In the genomic region with DNA sequence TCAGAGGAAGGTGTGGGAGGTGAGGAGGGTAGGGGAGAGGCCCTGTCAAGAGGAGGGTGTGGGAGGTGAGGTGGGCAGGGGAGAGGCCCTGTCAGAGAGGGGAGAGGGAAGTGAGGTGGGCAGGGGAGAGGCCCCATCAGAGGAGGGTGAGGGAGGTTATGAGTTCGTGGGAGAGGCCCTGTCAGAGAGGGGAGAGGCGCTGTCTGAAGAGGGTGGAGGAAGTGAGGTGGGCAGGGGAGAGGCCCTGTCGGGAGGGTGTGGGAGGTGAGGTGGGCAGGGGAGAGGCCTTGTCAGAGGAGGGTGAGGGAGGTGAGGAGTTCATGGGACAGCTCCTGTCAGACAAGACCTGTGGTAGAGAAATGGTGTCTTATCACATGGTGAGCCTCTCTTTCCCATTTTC, we compare ENCODE assay signal across 19 cellular contexts.
DNase-seq lines count a peak whose midpoint lies in the region; ATAC-seq, FAIRE-seq and TF ChIP-seq lines count a peak whose summit lies in the region.
"Had no signal": no experiment of that assay in that cellular context is flagged by ENCODE, and none has a peak within 500 bp of the region (broad histone marks: within the 10 kb centered on the region; RNA-seq: fewer than 3 reads in every experiment).

No MANE protein-coding gene starts in this region.

- DNase-seq in activated T-cell treated with anti-CD3 and anti-CD28 coated beads, Interleukin-2, amount 50 U/mL, for 24 hours, result peak; percentile 29
- no peak for DNase-seq in activated T-cell treated with anti-CD3 and anti-CD28 coated beads for 4 hours
- DNase-seq in GM12892 (ENCODE audit: insufficient read length), result peak; percentile 16
- no peak for DNase-seq in naive B cell
- DNase-seq in ACHN, result no peak
- DNase-seq in RKO (ENCODE audit: low spot score), result no peak
- DNase-seq: activated CD8-positive, alpha-beta memory T cell treated with anti-CD3 and anti-CD28 coated beads, Interleukin-2, amount 10 ng/mL, durations not matched to agents 7 days and 5 days; dorsolateral prefrontal cortex; esophagus squamous epithelium; glutamatergic neuron; HFFc6; NK-92 treated with Interleukin-12 subunit alpha and Interleukin-12 subunit beta, amount 100 ng/mL, for 24 hours; substantia nigra had no signal

- peaks cover 40% of the 10 kb centered on the region for H3K4me1 Mint-ChIP-seq in activated T-cell treated with anti-CD3 and anti-CD28 coated beads, Interleukin-2, amount 50 U/mL, for 24 hours (ENCODE audit: low read depth)
- peaks cover 26% of the 10 kb centered on the region for H3K4me1 Mint-ChIP-seq in brain
- H3K4me1 Mint-ChIP-seq in naive B cell, result peaks cover 37 to 45% (median 41%) of the 10 kb centered on the region in 3 donors

- no peak for TF ChIP-seq POLR2A in GM12892 (IDR thresholded peaks at IDR 0.05; ENCODE audit: low read depth, low read length)

- no peaks in the 10 kb centered on the region for H3K27me3 Mint-ChIP-seq in activated T-cell treated with anti-CD3 and anti-CD28 coated beads, Interleukin-2, amount 50 U/mL, for 24 hours
- H3K27me3 Mint-ChIP-seq in brain, result no peaks in the 10 kb centered on the region
- no peaks in the 10 kb centered on the region for H3K27me3 Mint-ChIP-seq in naive B cell
- H3K27me3 Mint-ChIP-seq: activated CD8-positive, alpha-beta memory T cell treated with anti-CD3 and anti-CD28 coated beads, Interleukin-2, amount 10 ng/mL, durations not matched to agents 7 days and 5 days; activated naive CD8-positive, alpha-beta T cell; T-cell had no signal

- peaks cover 12% of the 10 kb centered on the region for H3K9me3 Mint-ChIP-seq in activated T-cell treated with anti-CD3 and anti-CD28 coated beads, Interleukin-2, amount 50 U/mL, for 24 hours
- peaks cover 0 to 4% (median 0%) of the 10 kb centered on the region in 5 experiments for H3K9me3 Mint-ChIP-seq in brain
- peaks cover 0 to 4% (median 0%) of the 10 kb centered on the region in 7 donors for H3K9me3 Mint-ChIP-seq in naive B cell
- H3K9me3 Mint-ChIP-seq: HFFc6 had no signal

- no peak overlapping the region for H3K27ac Mint-ChIP-seq in activated T-cell treated with anti-CD3 and anti-CD28 coated beads, Interleukin-2, amount 50 U/mL, for 24 hours
- H3K27ac Mint-ChIP-seq in brain, result peak overlapping the region; percentile 36 to 82 (median 64)
- H3K27ac Mint-ChIP-seq in naive B cell, result peak overlapping the region; percentile 62 to 96 (median 86)
- H3K27ac Mint-ChIP-seq: activated CD8-positive, alpha-beta memory T cell treated with anti-CD3 and anti-CD28 coated beads, Interleukin-2, amount 10 ng/mL, durations not matched to agents 7 days and 5 days; activated naive CD8-positive, alpha-beta T cell; HFFc6; T-cell; WTC11 had no signal

- no peak for FAIRE-seq in GM12892 (lab: Jason Lieb, UNC)
- FAIRE-seq: GM19239 had no signal

- in situ Hi-C loops in ACHN (cut with HindIII; ENCODE audit: low pct_ligation_motif_present, low pct_unique_long_range_greater_than_20kb, low sequenced_read_pairs), result no loop called here

- TF ChIP-seq CTCF in brain (conservative IDR thresholded peaks at IDR 0.05), result no peak

- no peak overlapping the region for H3K4me3 Mint-ChIP-seq in activated T-cell treated with anti-CD3 and anti-CD28 coated beads, Interleukin-2, amount 50 U/mL, for 24 hours
- H3K4me3 Mint-ChIP-seq in brain, result no peak overlapping the region
- no peak overlapping the region for H3K4me3 Mint-ChIP-seq in naive B cell
- H3K4me3 Mint-ChIP-seq: activated CD8-positive, alpha-beta memory T cell treated with anti-CD3 and anti-CD28 coated beads, Interleukin-2, amount 10 ng/mL, durations not matched to agents 7 days and 5 days; activated naive CD8-positive, alpha-beta T cell; HFFc6; T-cell; WTC11 had no signal

- ATAC-seq in naive B cell (ENCODE audit: low read depth in 2 of 2) (peak; percentile 31 to 50), GM21367 (IDR thresholded peaks at IDR 0.05; ENCODE audit: unreplicated experiment) (no peak)
- ATAC-seq: activated CD8-positive, alpha-beta memory T cell treated with anti-CD3 and anti-CD28 coated beads, Interleukin-2, amount 10 ng/mL, durations not matched to agents 7 days and 5 days; T-cell; WTC11 had no signal

- peaks cover 22% of the 10 kb centered on the region for H3K36me3 Mint-ChIP-seq in activated T-cell treated with anti-CD3 and anti-CD28 coated beads, Interleukin-2, amount 50 U/mL, for 24 hours (ENCODE audit: low read depth)
- H3K36me3 Mint-ChIP-seq in brain (peaks cover 8% of the 10 kb centered on the region), naive B cell (peaks cover 0 to 13% of the 10 kb centered on the region in 2 donors)
- H3K36me3 Mint-ChIP-seq: WTC11 had no signal

Comparison
In these comparisons a context has a peak if more than half of its experiments do, and no peak if none do; other contexts are left out.
1. DNase-seq: peak in activated T-cell treated with anti-CD3 and anti-CD28 coated beads, Interleukin-2, amount 50 U/mL, for 24 hours (single experiment) and GM12892 (single experiment); none in activated T-cell treated with anti-CD3 and anti-CD28 coated beads for 4 hours (single experiment), naive B cell (single experiment), ACHN (single experiment) and RKO (single experiment).